ENCODE assay signal across 1 cellular context in the genomic region with DNA sequence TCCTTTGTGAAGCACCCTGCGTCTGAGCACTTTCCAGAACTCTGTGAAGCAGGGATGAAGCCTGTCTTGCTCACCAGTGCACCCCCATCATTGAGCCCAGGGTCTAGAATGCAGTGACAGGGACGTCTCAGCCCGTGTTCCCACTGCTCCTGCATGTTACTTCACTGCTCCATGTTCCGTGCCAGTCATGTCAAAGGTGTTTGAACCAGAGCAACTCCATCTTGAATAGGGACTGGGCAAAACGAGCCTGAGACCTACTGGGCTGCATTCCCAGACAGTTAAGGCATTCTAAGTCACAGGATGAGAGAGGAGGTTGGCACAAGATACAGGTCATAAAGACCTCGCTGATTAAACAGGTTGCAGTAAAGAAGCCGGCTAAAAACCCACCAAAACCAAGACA.
TF ChIP-seq lines count a peak whose summit lies in the region.

No MANE protein-coding gene starts in this region.

TF ChIP-seq in WTC11, 78 proteins besides CTCF, POLR2A, EP300 and RAD21 (continued from another document):
- TF ChIP-seq, protein P1, sequence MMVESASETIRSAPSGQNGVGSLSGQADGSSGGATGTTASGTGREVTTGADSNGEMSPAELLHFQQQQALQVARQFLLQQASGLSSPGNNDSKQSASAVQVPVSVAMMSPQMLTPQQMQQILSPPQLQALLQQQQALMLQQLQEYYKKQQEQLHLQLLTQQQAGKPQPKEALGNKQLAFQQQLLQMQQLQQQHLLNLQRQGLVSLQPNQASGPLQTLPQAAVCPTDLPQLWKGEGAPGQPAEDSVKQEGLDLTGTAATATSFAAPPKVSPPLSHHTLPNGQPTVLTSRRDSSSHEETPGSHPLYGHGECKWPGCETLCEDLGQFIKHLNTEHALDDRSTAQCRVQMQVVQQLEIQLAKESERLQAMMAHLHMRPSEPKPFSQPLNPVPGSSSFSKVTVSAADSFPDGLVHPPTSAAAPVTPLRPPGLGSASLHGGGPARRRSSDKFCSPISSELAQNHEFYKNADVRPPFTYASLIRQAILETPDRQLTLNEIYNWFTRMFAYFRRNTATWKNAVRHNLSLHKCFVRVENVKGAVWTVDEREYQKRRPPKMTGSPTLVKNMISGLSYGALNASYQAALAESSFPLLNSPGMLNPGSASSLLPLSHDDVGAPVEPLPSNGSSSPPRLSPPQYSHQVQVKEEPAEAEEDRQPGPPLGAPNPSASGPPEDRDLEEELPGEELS (CRISPR knock-in tag; IDR thresholded peaks at IDR 0.05): no peak
- TF ChIP-seq PRRX2 (CRISPR knock-in tag; IDR thresholded peaks at IDR 0.05): no peak
